22 cellular contexts compared by ENCODE assay signal in genomic region chr5:157365732-157366131, GRCh38.
"Had no signal": no experiment of that assay in that cellular context is flagged by ENCODE, and none has a peak within 500 bp of the region (broad histone marks: within the 10 kb centered on the region; RNA-seq: fewer than 3 reads in every experiment).

No MANE protein-coding gene starts in this region.

- FAIRE-seq: kidney had no signal

- H3K27me3 Mint-ChIP-seq: activated CD4-positive, alpha-beta T cell treated with anti-CD3 and anti-CD28 coated beads, Interleukin-2, amount 10 ng/mL, durations not matched to agents 7 days and 5 days; naive thymus-derived CD8-positive, alpha-beta T cell; T-cell had no signal

- H3K27ac ChIP-seq: body of pancreas, coronary artery, foreskin keratinocyte, left ventricle myocardium inferior, skin epidermis, testis had no signal

- H3K27ac Mint-ChIP-seq: activated CD4-positive, alpha-beta T cell treated with anti-CD3 and anti-CD28 coated beads, Interleukin-2, amount 10 ng/mL, durations not matched to agents 7 days and 5 days had no signal

- ATAC-seq: body of pancreas; foreskin keratinocyte; naive thymus-derived CD8-positive, alpha-beta T cell; stimulated activated naive CD8-positive, alpha-beta T cell treated with anti-CD3 and anti-CD28 coated beads, Interleukin-15, Interleukin-2, amounts not matched to agents 100 U/mL and 50 U/mL, for 24 hours; T-cell had no signal

- H3K9me3 Mint-ChIP-seq: activated CD4-positive, alpha-beta T cell treated with anti-CD3 and anti-CD28 coated beads, Interleukin-2, amount 10 ng/mL, durations not matched to agents 7 days and 5 days; activated naive CD4-positive, alpha-beta T cell treated with anti-CD3 and anti-CD28 coated beads for 36 hours; naive thymus-derived CD8-positive, alpha-beta T cell; T-cell had no signal

- H3K4me1 Mint-ChIP-seq: activated CD4-positive, alpha-beta T cell treated with anti-CD3 and anti-CD28 coated beads, Interleukin-2, amount 10 ng/mL, durations not matched to agents 7 days and 5 days had no signal

- H3K36me3 ChIP-seq: left ventricle myocardium inferior had no signal

- H3K9me3 ChIP-seq: body of pancreas, esophagus muscularis mucosa, left ventricle myocardium inferior, testis had no signal

- DNase-seq: activated CD4-positive, alpha-beta T cell treated with anti-CD3 and anti-CD28 coated beads, Interleukin-2, amount 10 ng/mL, durations not matched to agents 7 days and 5 days; activated CD8-positive, alpha-beta memory T cell treated with anti-CD3 and anti-CD28 coated beads for 24 hours; activated naive CD4-positive, alpha-beta T cell treated with anti-CD3 and anti-CD28 coated beads for 36 hours; amniotic stem cell; body of pancreas; central memory CD4-positive, alpha-beta T cell; foreskin keratinocyte; glutamatergic neuron; hypothalamus; kidney; left ventricle myocardium inferior; naive thymus-derived CD8-positive, alpha-beta T cell; posterior cingulate gyrus; stimulated activated CD4-positive, alpha-beta T cell treated with anti-CD3 and anti-CD28 coated beads, Interleukin-15, amount 100 ng/mL, for 24 hours; stimulated activated CD4-positive, alpha-beta T cell treated with anti-CD3 and anti-CD28 coated beads, Interleukin-4, amount 100 ng/mL, for 1 hour; stimulated activated naive CD8-positive, alpha-beta T cell treated with anti-CD3 and anti-CD28 coated beads, Interleukin-15, Interleukin-2, amounts not matched to agents 100 U/mL and 50 U/mL, for 24 hours; T-cell; T-helper 9 cell; testis had no signal

- H3K4me1 ChIP-seq: body of pancreas, foreskin keratinocyte had no signal

- H3K27me3 ChIP-seq: body of pancreas, esophagus muscularis mucosa, foreskin keratinocyte, testis had no signal

- H3K4me3 ChIP-seq: body of pancreas, coronary artery, esophagus muscularis mucosa, left ventricle myocardium inferior, skin epidermis, testis had no signal

- H3K4me3 Mint-ChIP-seq: activated CD4-positive, alpha-beta T cell treated with anti-CD3 and anti-CD28 coated beads, Interleukin-2, amount 10 ng/mL, durations not matched to agents 7 days and 5 days; activated naive CD4-positive, alpha-beta T cell treated with anti-CD3 and anti-CD28 coated beads for 36 hours; naive thymus-derived CD8-positive, alpha-beta T cell; T-cell had no signal
